In genomic region chr6:168097221-168097620, GRCh38 we compare ENCODE assay signal across 24 cellular contexts. TPM values are rescaled to one million over a fixed set of nuclear protein-coding genes. Genes with fewer than 3 reads are reported as not detected.
DNase-seq lines count a peak whose midpoint lies in the region; ATAC-seq, FAIRE-seq and TF ChIP-seq lines count a peak whose summit lies in the region.
"Had no signal": no experiment of that assay in that cellular context is flagged by ENCODE, and none has a peak within 500 bp of the region (broad histone marks: within the 10 kb centered on the region; RNA-seq: fewer than 3 reads in every experiment).

No MANE protein-coding gene starts in this region.

- peaks cover 0 to 23% (median 6%) of the 10 kb centered on the region in 9 donors for H3K4me1 ChIP-seq in heart right ventricle
- H3K4me1 ChIP-seq in right atrium auricular region: peaks cover 0 to 13% of the 10 kb centered on the region in 2 donors
- H3K4me1 ChIP-seq in kidney (ENCODE audit: control insufficient read depth in 1 of 2, insufficient read depth in 1 of 2, low read depth in 1 of 2, low read length in 2 of 2): no peaks in the 10 kb centered on the region
- H3K4me1 ChIP-seq in psoas muscle: no peaks in the 10 kb centered on the region
- H3K4me1 ChIP-seq: SJSA1 had no signal

- DNase-seq in heart right ventricle (no peak), right atrium auricular region (ENCODE audit: low spot score) (no peak), kidney (peak; percentile 60), psoas muscle (peak; percentile 7 to 29), GM13977 (ENCODE audit: low spot score) (no peak), SHP77 treated with DMSO at 0.1 percent for 48 hours (lab: John Stamatoyannopoulos, UW) (no peak), NCI-H146 (lab: John Stamatoyannopoulos, UW) (no peak)
- DNase-seq: AML-193; Calu3; GOT3; Kasumi-1; NCI-H1048; NCI-H524; NK-92 treated with Interleukin-12 subunit alpha and Interleukin-12 subunit beta, amount 100 ng/mL, for 24 hours had no signal

- TF ChIP-seq CTCF in heart right ventricle (IDR thresholded peaks at IDR 0.05): no peak
- no peak for TF ChIP-seq CTCF in right atrium auricular region (IDR thresholded peaks at IDR 0.05)
- no peak for TF ChIP-seq CTCF in kidney (IDR thresholded peaks at IDR 0.05; ENCODE audit: borderline replicate concordance, extremely low read depth, insufficient read depth)
- no peak for TF ChIP-seq CTCF in psoas muscle (IDR thresholded peaks at IDR 0.05)
- no peak for TF ChIP-seq CTCF in GM13977 (IDR thresholded peaks at IDR 0.05; ENCODE audit: extremely low read depth, insufficient read depth, missing control alignments)

- FAIRE-seq in kidney (lab: Jason Lieb, UNC): no peak
- FAIRE-seq: G401.6, GM12892, GM18507 had no signal

- ATAC-seq in heart right ventricle (peak in 7 of 8 donors; percentile 3 to 41 (median 17)), psoas muscle (no peak)

- H3K36me3 ChIP-seq in heart right ventricle: no peaks in the 10 kb centered on the region
- no peaks in the 10 kb centered on the region for H3K36me3 ChIP-seq in right atrium auricular region
- no peaks in the 10 kb centered on the region for H3K36me3 ChIP-seq in kidney (ENCODE audit: control insufficient read depth in 1 of 2, insufficient read depth in 2 of 2, low read length in 2 of 2)
- H3K36me3 ChIP-seq in psoas muscle (ENCODE audit: insufficient read depth in 1 of 2, low read depth in 1 of 2): no peaks in the 10 kb centered on the region
- H3K36me3 ChIP-seq: SJSA1 had no signal

- no peak overlapping the region for H3K9ac ChIP-seq in kidney (ENCODE audit: low read length in 2 of 2)

- H3K9me3 ChIP-seq in heart right ventricle (peaks cover 0 to 7% (median 0%) of the 10 kb centered on the region in 11 donors), right atrium auricular region (no peaks in the 10 kb centered on the region), kidney (ENCODE audit: control insufficient read depth in 1 of 2, low read length in 2 of 2) (no peaks in the 10 kb centered on the region), psoas muscle (no peaks in the 10 kb centered on the region)

- intact Hi-C loops in heart right ventricle (cut with DNase I) (no loop called here), kidney (cut with DNase I) (no loop called here), psoas muscle (cut with DNase I) (no loop called here)

- H3K27ac ChIP-seq in heart right ventricle (peak overlapping the region in 4 of 10 donors; percentile 9 to 69 (median 51)), right atrium auricular region (no peak overlapping the region), kidney (ENCODE audit: low read depth in 2 of 2, low read length in 2 of 2) (no peak overlapping the region), psoas muscle (no peak overlapping the region)
- H3K27ac ChIP-seq: RWPE1, SJSA1 had no signal

- H3K27me3 ChIP-seq in heart right ventricle (peaks cover 10 to 42% (median 31%) of the 10 kb centered on the region in 7 donors), right atrium auricular region (peaks cover 10 to 12% of the 10 kb centered on the region in 2 donors), psoas muscle (ENCODE audit: insufficient read depth in 3 of 3, low read length in 2 of 3) (peaks cover 0 to 24% (median 8%) of the 10 kb centered on the region in 3 donors)
- H3K27me3 ChIP-seq: SJSA1 had no signal

- WGBS in heart right ventricle, 2 donors: 88 to 94% methylated on average over 10 of the region's 10 CpGs
- WGBS in psoas muscle, 3 donors: 90 to 94% (median 93%) methylated on average over 10 of the region's 10 CpGs

- in situ Hi-C loops in GM13977 (cut with MboI; ENCODE audit: low pct_unique_long_range_greater_than_20kb, low sequenced_read_pairs, unreplicated experiment): no loop called here

- H3K4me3 ChIP-seq in heart right ventricle (no peak overlapping the region), right atrium auricular region (no peak overlapping the region), kidney (ENCODE audit: low read length in 2 of 2) (no peak overlapping the region), psoas muscle (no peak overlapping the region)
- H3K4me3 ChIP-seq: SJSA1 had no signal

RNA-seq across cellular contexts. Expression of gene FRMD1, which starts 18.2 kb away (rescaled TPM):
- total RNA-seq in heart right ventricle: 1 to 10 TPM in 1 of 10 donors, under 1 TPM in 5, not detected in 4; 0.15 to 1.3 (median 0.24) TPM
- polyA plus RNA-seq in heart right ventricle: under 1 TPM; 0.12 to 0.22 TPM
- under 1 TPM in 1 of 2 donors, not detected in 1; 0.08 TPM for total RNA-seq in right atrium auricular region
- 1.1 TPM for total RNA-seq in kidney
- 7.5 TPM for polyA plus RNA-seq in kidney (ENCODE audit: insufficient read depth, low read depth, low replicate concordance)
- 1 to 10 TPM in 1 of 4 donors, under 1 TPM in 3; 0.17 to 2.9 (median 0.29) TPM for total RNA-seq in psoas muscle
- under 1 TPM; 0.01 to 0.77 (median 0.14) TPM for polyA plus RNA-seq in psoas muscle
- total RNA-seq: A172; Calu3; CD8-positive, alpha-beta memory T cell; Daoy; MCF 10A; SJSA1 had no signal
- polyA plus RNA-seq: AG04450; CD8-positive, alpha-beta memory T cell had no signal

Comparison
In these comparisons a context has a peak if more than half of its experiments do, and no peak if none do; other contexts are left out.
1. ATAC-seq: peak in heart right ventricle (7 of 8); none in psoas muscle (0 of 4).
2. DNase-seq: peak in kidney (single experiment) and psoas muscle (2 of 2); none in heart right ventricle (0 of 2), right atrium auricular region (single experiment), GM13977 (single experiment), SHP77 treated with DMSO at 0.1 percent for 48 hours (single experiment) and NCI-H146 (single experiment).